13 cellular contexts compared by ENCODE assay signal in genomic region chr11:84899740-84900139, GRCh38.
DNase-seq lines count a peak whose midpoint lies in the region; ATAC-seq, FAIRE-seq and TF ChIP-seq lines count a peak whose summit lies in the region.
"Had no signal": no experiment of that assay in that cellular context is flagged by ENCODE, and none has a peak within 500 bp of the region (broad histone marks: within the 10 kb centered on the region; RNA-seq: fewer than 3 reads in every experiment).

No MANE protein-coding gene starts in this region.

- no peaks in the 10 kb centered on the region for H3K36me3 ChIP-seq in endodermal cell (ENCODE audit: control insufficient read depth, insufficient read depth, low read length)

- ATAC-seq in A549, result peak; percentile 82 to 91; a peak in 5 of 6 replicates
- ATAC-seq in GM19395 (IDR thresholded peaks at IDR 0.05; ENCODE audit: unreplicated experiment), result peak; percentile 74
- ATAC-seq in HG02610 (IDR thresholded peaks at IDR 0.05; ENCODE audit: unreplicated experiment), result no peak

- no peak overlapping the region for H3K9ac ChIP-seq in endodermal cell (ENCODE audit: extremely low read depth, low read length, poor library complexity, severe bottlenecking)

- no peak for TF ChIP-seq EP300 in A549 (IDR thresholded peaks at IDR 0.05)

- TF ChIP-seq CTCF in A549 (IDR thresholded peaks at IDR 0.05), result no peak
- peak; percentile 89 for TF ChIP-seq CTCF in endodermal cell (conservative IDR thresholded peaks at IDR 0.05)
- TF ChIP-seq CTCF in GM10248 (IDR thresholded peaks at IDR 0.05; ENCODE audit: control extremely low read depth, extremely low read depth, low read depth, missing control alignments), result no peak

- H3K27me3 Mint-ChIP-seq in endodermal cell (ENCODE audit: insufficient read depth), result no peaks in the 10 kb centered on the region
- H3K27me3 Mint-ChIP-seq in activated CD4-positive, alpha-beta T cell treated with anti-CD3 and anti-CD28 coated beads, Interleukin-2, amount 10 ng/mL, durations not matched to agents 24 days and 14 days, result no peaks in the 10 kb centered on the region

- H3K4me1 Mint-ChIP-seq in endodermal cell, result peaks cover under 1% of the 10 kb centered on the region
- H3K4me1 Mint-ChIP-seq in activated CD4-positive, alpha-beta T cell treated with anti-CD3 and anti-CD28 coated beads, Interleukin-2, amount 10 ng/mL, durations not matched to agents 24 days and 14 days, result no peaks in the 10 kb centered on the region
- H3K4me1 Mint-ChIP-seq: B cell had no signal

- no peak overlapping the region for H3K27ac ChIP-seq in A549
- no peak overlapping the region for H3K27ac ChIP-seq in endodermal cell (ENCODE audit: low read depth, low read length)

- POLR2A ChIA-PET in A549 (lab: Yijun Ruan, JAX), result no interaction called here
- POLR2A ChIA-PET in GM10248 (lab: Yijun Ruan, JAX), result no interaction called here

- intact Hi-C loops in activated CD4-positive, alpha-beta T cell treated with anti-CD3 and anti-CD28 coated beads, Interleukin-2, amount 10 ng/mL, durations not matched to agents 24 days and 14 days (cut with micrococcal nuclease), result no loop called here

- H3K4me3 ChIP-seq in A549, result no peak overlapping the region
- H3K4me3 ChIP-seq in endodermal cell (ENCODE audit: low read length), result no peak overlapping the region

- no peaks in the 10 kb centered on the region for H3K9me3 Mint-ChIP-seq in endodermal cell
- H3K9me3 Mint-ChIP-seq in activated CD4-positive, alpha-beta T cell treated with anti-CD3 and anti-CD28 coated beads, Interleukin-2, amount 10 ng/mL, durations not matched to agents 24 days and 14 days, result no peaks in the 10 kb centered on the region

- no peaks in the 10 kb centered on the region for H3K9me3 ChIP-seq in A549
- H3K9me3 ChIP-seq in endodermal cell (ENCODE audit: control insufficient read depth, low read length), result no peaks in the 10 kb centered on the region

- H3K27ac Mint-ChIP-seq in endodermal cell, result no peak overlapping the region
- H3K27ac Mint-ChIP-seq in activated CD4-positive, alpha-beta T cell treated with anti-CD3 and anti-CD28 coated beads, Interleukin-2, amount 10 ng/mL, durations not matched to agents 24 days and 14 days, result no peak overlapping the region
- H3K27ac Mint-ChIP-seq: B cell had no signal

- CTCF ChIA-PET in A549 (lab: Yijun Ruan, JAX), result no interaction called here
- CTCF ChIA-PET in GM10248 (lab: Yijun Ruan, JAX), result interaction anchor here (1.4 kb wide), 1 partner anchor 44 kb away, joined by 3 read pairs; no protein-coding TSS in a partner anchor

- no peaks in the 10 kb centered on the region for H3K27me3 ChIP-seq in endodermal cell (ENCODE audit: control insufficient read depth, insufficient read depth, low read length, poor library complexity, severe bottlenecking)

- no peak for TF ChIP-seq RAD21 in A549 (conservative IDR thresholded peaks at IDR 0.05 in 1 of 2, IDR thresholded peaks at IDR 0.05 in 1 of 2)

- peak in 1 of 2 experiments; percentile 43 for DNase-seq in A549 (ENCODE audit: low read depth in 1 of 2, low spot score in 1 of 2)
- peak; percentile 26 for DNase-seq in LHCN-M2 (ENCODE audit: low read depth)
- peak; percentile 58 for DNase-seq in endodermal cell
- no peak for DNase-seq in activated gamma-delta T cell treated with Interleukin-2 at 50 U/mL for 16 hours
- DNase-seq in activated CD4-positive, alpha-beta T cell treated with anti-CD3 and anti-CD28 coated beads, Interleukin-2, amount 10 ng/mL, durations not matched to agents 24 days and 14 days, result no peak
- no peak for DNase-seq in GM10248 (ENCODE audit: extremely low spot score)
- DNase-seq: activated naive CD4-positive, alpha-beta T cell; effector CD8-positive, alpha-beta T cell; kidney had no signal

- H3K36me3 Mint-ChIP-seq in endodermal cell (ENCODE audit: low read depth), result no peaks in the 10 kb centered on the region
- H3K36me3 Mint-ChIP-seq in activated CD4-positive, alpha-beta T cell treated with anti-CD3 and anti-CD28 coated beads, Interleukin-2, amount 10 ng/mL, durations not matched to agents 24 days and 14 days (ENCODE audit: low read depth), result no peaks in the 10 kb centered on the region

- H3K4me3 Mint-ChIP-seq in endodermal cell, result no peak overlapping the region
- H3K4me3 Mint-ChIP-seq in activated CD4-positive, alpha-beta T cell treated with anti-CD3 and anti-CD28 coated beads, Interleukin-2, amount 10 ng/mL, durations not matched to agents 24 days and 14 days, result no peak overlapping the region
- H3K4me3 Mint-ChIP-seq: B cell had no signal

- no peak overlapping the region for H3K4me2 ChIP-seq in A549

- no peak for TF ChIP-seq POLR2A in A549 (IDR thresholded peaks at IDR 0.05; ENCODE audit: low read length)

- FAIRE-seq in A549 (lab: Jason Lieb, UNC), result no peak
- FAIRE-seq: H54, kidney had no signal

- no peaks in the 10 kb centered on the region for H3K4me1 ChIP-seq in A549
- no peaks in the 10 kb centered on the region for H3K4me1 ChIP-seq in endodermal cell (ENCODE audit: control insufficient read depth, insufficient read depth, low read length)

TF ChIP-seq in A549, 52 proteins besides CTCF, POLR2A, EP300 and RAD21:
- TF ChIP-seq MAX (IDR thresholded peaks at IDR 0.05) (no peak), ELK1 (IDR thresholded peaks at IDR 0.05; ENCODE audit: low read depth, low read length) (no peak), HEYL (CRISPR knock-in tag; IDR thresholded peaks at IDR 0.05) (no peak), GATA3 (IDR thresholded peaks at IDR 0.05; ENCODE audit: borderline replicate concordance) (no peak), HES2 (IDR thresholded peaks at IDR 0.05) (no peak), CHD4 (IDR thresholded peaks at IDR 0.05; ENCODE audit: borderline replicate concordance) (no peak)

Comparison
In these comparisons a context has a peak if more than half of its experiments do, and no peak if none do; other contexts are left out.
1. DNase-seq: peak in LHCN-M2 (single experiment) and endodermal cell (single experiment); none in activated gamma-delta T cell treated with Interleukin-2 at 50 U/mL for 16 hours (single experiment), activated CD4-positive, alpha-beta T cell treated with anti-CD3 and anti-CD28 coated beads, Interleukin-2, amount 10 ng/mL, durations not matched to agents 24 days and 14 days (single experiment) and GM10248 (single experiment).